ENCODE assay signal across 15 cellular contexts in the genomic region with DNA sequence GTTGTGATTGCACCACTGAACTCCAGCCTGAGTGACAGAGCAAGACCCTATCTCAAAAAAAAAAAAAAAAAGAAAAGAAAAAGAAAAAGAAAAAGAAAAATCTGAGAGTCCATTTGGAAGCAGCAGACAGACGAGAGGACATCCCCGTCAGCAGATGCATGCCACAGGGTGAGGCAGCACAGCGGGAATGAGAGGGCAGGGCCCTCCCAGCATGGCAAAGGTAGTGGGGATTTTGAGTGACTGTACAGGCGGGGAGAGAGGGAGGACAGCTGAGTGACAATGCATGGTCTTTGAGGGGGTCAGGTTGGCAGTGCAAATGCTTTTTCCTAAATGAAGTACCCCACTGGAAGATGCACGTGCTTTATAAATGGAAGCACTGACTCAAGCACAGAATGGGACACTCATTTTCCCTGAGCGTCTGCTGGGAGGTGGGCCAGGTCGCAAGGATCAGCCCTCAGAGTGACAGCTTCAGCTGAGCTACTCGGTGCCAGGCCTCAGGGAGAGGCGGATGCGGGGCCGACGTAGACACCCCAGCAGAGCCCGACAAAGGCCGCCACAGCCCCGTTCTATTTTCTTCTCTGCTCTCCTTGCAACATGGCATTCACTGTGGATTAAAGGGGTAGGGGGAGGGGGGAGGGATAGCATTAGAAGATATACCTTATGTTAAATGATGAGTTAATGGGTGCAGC.
"Had no signal": no experiment of that assay in that cellular context is flagged by ENCODE, and none has a peak within 500 bp of the region (broad histone marks: within the 10 kb centered on the region; RNA-seq: fewer than 3 reads in every experiment).

No MANE protein-coding gene starts in this region.

- H3K4me3 ChIP-seq: cardiac muscle cell, thyroid gland, uterus had no signal

- H3K4me1 ChIP-seq: uterus had no signal

- H3K36me3 ChIP-seq: cardiac muscle cell, thyroid gland, uterus had no signal

- H3K27ac ChIP-seq: cardiac muscle cell, uterus had no signal

- ATAC-seq: activated CD8-positive, alpha-beta T cell treated with anti-CD3 and anti-CD28 coated beads for 36 hours; activated naive CD8-positive, alpha-beta T cell treated with anti-CD3 and anti-CD28 coated beads, Interleukin-2, amount 50 U/mL, for 24 hours; activated T-cell treated with anti-CD3 and anti-CD28 coated beads, Interleukin-2, amount 50 U/mL, for 72 hours; stimulated activated naive CD8-positive, alpha-beta T cell treated with anti-CD3 and anti-CD28 coated beads, Interleukin-15, amount 100 ng/mL, for 72 hours had no signal

- H3K27me3 ChIP-seq: cardiac muscle cell, thyroid gland, uterus had no signal

- H3K9me3 ChIP-seq: thyroid gland, uterus had no signal

- DNase-seq: activated CD4-positive, alpha-beta T cell treated with anti-CD3 and anti-CD28 coated beads for 1 hour; activated CD8-positive, alpha-beta memory T cell treated with anti-CD3 and anti-CD28 coated beads, Interleukin-2, amount 50 U/mL, for 4 hours; activated CD8-positive, alpha-beta T cell treated with anti-CD3 and anti-CD28 coated beads for 36 hours; activated naive CD4-positive, alpha-beta T cell treated with Interleukin-2 at 50 U/mL for 16 hours; activated naive CD8-positive, alpha-beta T cell treated with anti-CD3 and anti-CD28 coated beads, Interleukin-2, amount 50 U/mL, for 24 hours; activated T-cell treated with anti-CD3 and anti-CD28 coated beads, Interleukin-2, amount 50 U/mL, for 72 hours; cortex of kidney; effector memory CD4-positive, alpha-beta T cell; stimulated activated CD4-positive, alpha-beta T cell treated with anti-CD3 and anti-CD28 coated beads, Interleukin-15, amount 100 ng/mL, for 24 hours; stimulated activated CD4-positive, alpha-beta T cell treated with anti-CD3 and anti-CD28 coated beads, Interleukin-4, amount 100 ng/mL, for 24 hours; stimulated activated naive CD8-positive, alpha-beta T cell treated with anti-CD3 and anti-CD28 coated beads, Interleukin-15, amount 100 ng/mL, for 72 hours; SW 1271; uterus had no signal
